ENCODE assay signal across 9 cellular contexts in genomic region chr6:152380351-152380767, GRCh38.
A peak's percentile ranks its signal among the peaks of the same experiment; 100 is the strongest.
DNase-seq lines count a peak whose midpoint lies in the region; ATAC-seq, FAIRE-seq and TF ChIP-seq lines count a peak whose summit lies in the region.
"Had no signal": no experiment of that assay in that cellular context is flagged by ENCODE, and none has a peak within 500 bp of the region (broad histone marks: within the 10 kb centered on the region; RNA-seq: fewer than 3 reads in every experiment).

No MANE protein-coding gene starts in this region.

- H3K36me3 ChIP-seq in mammary epithelial cell (ENCODE audit: insufficient read depth, low read length): no peaks in the 10 kb centered on the region
- H3K36me3 ChIP-seq in stomach: peaks cover 0 to 14% (median 10%) of the 10 kb centered on the region in 4 donors

- H3K4me3 Mint-ChIP-seq in activated T-cell treated with anti-CD3 and anti-CD28 coated beads, Interleukin-2, amount 50 U/mL, for 24 hours: no peak overlapping the region
- H3K4me3 Mint-ChIP-seq: activated CD4-positive, alpha-beta T cell treated with anti-CD3 and anti-CD28 coated beads for 36 hours had no signal

- dilution Hi-C loops in mammary epithelial cell (cut with HindIII; ENCODE audit: low sequenced_read_pairs): no loop called here

- TF ChIP-seq CTCF in mammary epithelial cell (conservative IDR thresholded peaks at IDR 0.05 in 1 of 2, IDR thresholded peaks at IDR 0.05 in 1 of 2; ENCODE audit: extremely low read depth in 1 of 2, insufficient read depth in 1 of 2, low read depth in 1 of 2, low read length in 2 of 2) (no peak), stomach (IDR thresholded peaks at IDR 0.05) (no peak), lower leg skin (IDR thresholded peaks at IDR 0.05) (no peak)

- H3K27ac Mint-ChIP-seq in activated T-cell treated with anti-CD3 and anti-CD28 coated beads, Interleukin-2, amount 50 U/mL, for 24 hours: no peak overlapping the region
- H3K27ac Mint-ChIP-seq: activated CD4-positive, alpha-beta T cell treated with anti-CD3 and anti-CD28 coated beads for 36 hours had no signal

- peak overlapping the region; percentile 90 for H3K4me2 ChIP-seq in mammary epithelial cell (ENCODE audit: insufficient read depth, low read depth, low read length)

- H3K4me3 ChIP-seq in mammary epithelial cell (replicated peaks in 1 of 3; ENCODE audit: insufficient read depth in 1 of 3, low read depth in 2 of 3, low read length in 3 of 3) (peak overlapping the region; percentile 33 to 51 (median 51)), stomach (peak overlapping the region; percentile 42 to 46 (median 43)), lower leg skin (ENCODE audit: low read depth, poor library complexity, severe bottlenecking) (no peak overlapping the region)

- peaks cover 15% of the 10 kb centered on the region for H3K27me3 Mint-ChIP-seq in activated T-cell treated with anti-CD3 and anti-CD28 coated beads, Interleukin-2, amount 50 U/mL, for 24 hours

- no peaks in the 10 kb centered on the region for H3K9me3 Mint-ChIP-seq in activated T-cell treated with anti-CD3 and anti-CD28 coated beads, Interleukin-2, amount 50 U/mL, for 24 hours

- BruUV-seq in mammary epithelial cell (replicated peaks; lab: Mats Ljungman, UMichigan): no TSS peak

- intact Hi-C loops in mammary epithelial cell (cut with micrococcal nuclease): loop anchor here (2.0 to 5.0 kb wide), 2 partner anchors 78 to 82 kb away; no protein-coding TSS in a partner anchor
- intact Hi-C loops in stomach (cut with DNase I; ENCODE audit: low total_unique reads): no loop called here
- intact Hi-C loops in lower leg skin (cut with DNase I; ENCODE audit: low total_unique reads): no loop called here

- no peaks in the 10 kb centered on the region for H3K27me3 ChIP-seq in mammary epithelial cell (ENCODE audit: insufficient read depth, low read length)
- no peaks in the 10 kb centered on the region for H3K27me3 ChIP-seq in layer of hippocampus (ENCODE audit: control insufficient read depth, insufficient read depth, low read length)
- no peaks in the 10 kb centered on the region for H3K27me3 ChIP-seq in stomach

- DNase-seq in mammary epithelial cell: peak; percentile 58
- no peak for DNase-seq in stomach
- DNase-seq in activated T-cell treated with anti-CD3 and anti-CD28 coated beads, Interleukin-2, amount 50 U/mL, for 24 hours: no peak
- DNase-seq in GM12891 (ENCODE audit: insufficient read length, low spot score): no peak
- DNase-seq in NCI-H1105 treated with DMSO at 0.1 percent for 48 hours (lab: John Stamatoyannopoulos, UW): no peak
- no peak for DNase-seq in lower leg skin (ENCODE audit: low spot score in 2 of 2)
- DNase-seq: activated CD4-positive, alpha-beta T cell treated with anti-CD3 and anti-CD28 coated beads for 36 hours had no signal

- no peaks in the 10 kb centered on the region for H3K79me2 ChIP-seq in mammary epithelial cell (ENCODE audit: insufficient read depth, low read length)

- in situ Hi-C loops in mammary epithelial cell (cut with MboI; ENCODE audit: low sequenced_read_pairs in 2 of 2): no loop called here

- no peaks in the 10 kb centered on the region for H3K4me1 Mint-ChIP-seq in activated T-cell treated with anti-CD3 and anti-CD28 coated beads, Interleukin-2, amount 50 U/mL, for 24 hours (ENCODE audit: low read depth)
- H3K4me1 Mint-ChIP-seq: activated CD4-positive, alpha-beta T cell treated with anti-CD3 and anti-CD28 coated beads for 36 hours had no signal

- H2AFZ ChIP-seq in mammary epithelial cell (ENCODE audit: low read depth, low read length): peak overlapping the region; percentile 69

- H3K27ac ChIP-seq in mammary epithelial cell (ENCODE audit: insufficient read depth, low read depth, low read length) (peak overlapping the region; percentile 84), layer of hippocampus (ENCODE audit: low read depth, low read length) (peak overlapping the region; percentile 84), stomach (peak overlapping the region in 4 of 5 donors; percentile 82 to 89 (median 86))

- no peak for FAIRE-seq in GM12891 (lab: Jason Lieb, UNC)

- 0% methylated on average over 2 of the region's 5 CpGs for WGBS in mammary epithelial cell (ENCODE audit: low coverage, missing lambda C conversion rate)
- 14 to 21% (median 18%) methylated on average over 5 of the region's 5 CpGs for WGBS in stomach, 5 donors
- 5 to 9% methylated on average over 5 of the region's 5 CpGs for WGBS in lower leg skin, 2 donors

- peak; percentile 46 for ATAC-seq in HG02798 (IDR thresholded peaks at IDR 0.05; ENCODE audit: poor library complexity, unreplicated experiment)
- ATAC-seq: activated CD4-positive, alpha-beta T cell treated with anti-CD3 and anti-CD28 coated beads for 36 hours had no signal

- CTCF ChIA-PET in mammary epithelial cell (lab: Charles Lee; ENCODE audit: low non-redundant PET): interaction anchor here (0.6 to 1.2 kb wide), 2 partner anchors 23 to 78 kb away, joined by 3 to 7 read pairs; no protein-coding TSS in a partner anchor

- H4K20me1 ChIP-seq in mammary epithelial cell (ENCODE audit: insufficient read depth, low read length): no peaks in the 10 kb centered on the region

- H3K9ac ChIP-seq in mammary epithelial cell (ENCODE audit: insufficient read depth, low read length): peak overlapping the region; percentile 76

- no peak for TF ChIP-seq EP300 in stomach (IDR thresholded peaks at IDR 0.05)

- no peaks in the 10 kb centered on the region for H3K9me3 ChIP-seq in mammary epithelial cell (replicated peaks; ENCODE audit: insufficient read depth, low read length)
- H3K9me3 ChIP-seq in stomach: no peaks in the 10 kb centered on the region

- TF ChIP-seq POLR2A in stomach (IDR thresholded peaks at IDR 0.05) (no peak), GM12891 (IDR thresholded peaks at IDR 0.05; ENCODE audit: low read depth, low read length) (no peak), lower leg skin (IDR thresholded peaks at IDR 0.05) (no peak)

- no peaks in the 10 kb centered on the region for H3K36me3 Mint-ChIP-seq in activated T-cell treated with anti-CD3 and anti-CD28 coated beads, Interleukin-2, amount 50 U/mL, for 24 hours (ENCODE audit: low read depth)

- H3K4me1 ChIP-seq in mammary epithelial cell (ENCODE audit: insufficient read depth, low read length) (peaks cover 19% of the 10 kb centered on the region), stomach (peaks cover 0 to 11% (median 2%) of the 10 kb centered on the region in 4 donors)

TF ChIP-seq in GM12891, 5 proteins besides CTCF, POLR2A, EP300 and RAD21:
- no peak for TF ChIP-seq TAF1 (IDR thresholded peaks at IDR 0.05; ENCODE audit: low read depth, low read length)
- TF ChIP-seq PAX5 (IDR thresholded peaks at IDR 0.05; ENCODE audit: insufficient read depth, low read length, severe bottlenecking): no peak
- no peak for TF ChIP-seq POU2F2 (IDR thresholded peaks at IDR 0.05; ENCODE audit: low read depth, low read length)
- TF ChIP-seq POLR2AphosphoS5 (IDR thresholded peaks at IDR 0.05; ENCODE audit: low read depth, low read length): no peak
- no peak for TF ChIP-seq SPI1 (IDR thresholded peaks at IDR 0.05; ENCODE audit: low read depth, low read length)
